In the genomic region with DNA sequence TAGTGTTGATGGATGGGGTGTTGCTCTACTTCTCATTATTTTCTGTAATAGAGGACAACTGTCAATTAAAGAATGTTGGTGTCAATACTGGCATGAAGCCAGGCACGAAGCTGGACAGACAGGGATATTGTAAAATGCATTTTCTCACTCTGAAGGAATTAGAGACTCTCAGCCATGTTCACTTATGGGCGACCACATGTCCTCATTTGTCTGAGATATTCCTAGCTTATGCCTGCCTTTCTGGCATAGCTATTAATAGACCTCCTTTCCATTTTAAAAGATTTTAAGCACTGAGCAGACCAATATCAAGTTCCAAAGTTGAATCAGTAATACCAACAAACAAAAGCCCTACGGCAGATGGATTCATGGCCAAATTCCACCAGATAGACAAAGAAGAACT, we compare ENCODE assay signal across 25 cellular contexts.
"Had no signal": no experiment of that assay in that cellular context is flagged by ENCODE, and none has a peak within 500 bp of the region (broad histone marks: within the 10 kb centered on the region; RNA-seq: fewer than 3 reads in every experiment).

No MANE protein-coding gene starts in this region.

- H3K27me3 ChIP-seq: Peyer's patch had no signal

- H3K4me3 ChIP-seq: PC-9, Peyer's patch had no signal

- H3K4me2 ChIP-seq: KMS-11, PC-9, SK-N-SH had no signal

- DNase-seq: MM.1S, NCI-H1092, NCI-H1105 treated with DMSO at 0.1 percent for 48 hours, NCI-H1417 treated with DMSO at 0.1 percent for 48 hours, NCI-H187, NCI-H2029, NCI-H2081 treated with DMSO at 0.1 percent for 48 hours, NCI-H2171, NCI-H226, NCI-H446, NCI-H510A, NCI-H524 treated with DMSO at 0.1 percent for 48 hours, NCI-H69, NCI-H774, OCI-M1, PC-9, Peyer's patch, Right ventricle myocardium superior, SIG-M5, SK-N-SH, SW 1271, T-cell had no signal

- H3K9me3 ChIP-seq: Peyer's patch, SK-N-SH had no signal

- FAIRE-seq: HTR-8/SVneo had no signal

- H3K9ac ChIP-seq: KMS-11, SK-N-SH had no signal

- H2AFZ ChIP-seq: PC-9 had no signal

- H3K36me3 ChIP-seq: Peyer's patch had no signal

- H3K27ac ChIP-seq: HL-60, KMS-11, PC-9, Peyer's patch had no signal
